9 cellular contexts compared by ENCODE assay signal in the genomic region with DNA sequence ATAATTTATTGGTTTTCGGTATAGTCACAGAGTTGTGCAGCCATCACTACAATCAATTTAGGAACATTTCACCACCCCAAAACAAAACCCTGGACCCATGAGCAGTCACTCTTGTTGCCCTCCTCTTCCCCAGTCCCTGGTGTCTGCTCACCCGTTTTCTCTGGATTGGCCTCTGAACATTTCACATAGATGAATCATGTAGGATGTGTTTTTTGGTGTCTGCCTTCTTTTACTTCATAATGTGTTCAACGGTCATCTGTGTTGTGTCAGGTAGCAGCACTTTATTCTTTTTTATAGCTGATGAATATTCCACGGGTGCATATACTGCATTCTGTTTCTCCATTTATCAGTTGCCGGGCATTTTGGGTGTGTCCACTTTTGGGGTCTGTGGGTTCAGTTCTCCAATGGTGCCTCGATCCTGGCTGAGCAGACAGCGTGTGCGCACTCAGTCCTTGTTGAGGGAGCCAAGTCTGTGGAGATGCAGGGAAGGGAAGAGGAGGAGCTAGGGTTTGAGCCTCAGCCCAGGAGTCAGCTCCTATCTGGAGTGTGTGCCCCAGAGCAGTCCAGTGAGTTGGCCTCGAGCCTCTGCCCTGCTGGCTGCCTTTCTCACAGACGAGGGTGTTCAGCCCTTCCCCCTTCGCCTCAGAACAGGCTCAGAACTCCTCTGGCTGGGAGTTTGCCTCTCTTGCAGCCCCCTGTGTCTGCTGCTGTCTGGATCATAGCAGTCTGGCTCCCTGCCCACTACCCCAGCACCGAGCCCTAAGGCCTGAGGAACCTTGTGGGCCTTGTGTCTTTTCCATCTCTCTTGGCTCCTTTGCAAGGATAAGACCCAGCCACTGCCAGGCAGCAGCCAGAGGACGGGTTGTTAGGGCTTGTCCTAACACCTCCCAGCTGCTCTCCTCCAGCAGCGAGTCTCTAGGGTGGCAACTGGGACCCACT. TPM values are rescaled to one million over a fixed set of nuclear protein-coding genes. Genes with fewer than 3 reads are reported as not detected.
DNase-seq lines count a peak whose midpoint lies in the region; ATAC-seq, FAIRE-seq and TF ChIP-seq lines count a peak whose summit lies in the region.
"Had no signal": no experiment of that assay in that cellular context is flagged by ENCODE, and none has a peak within 500 bp of the region (broad histone marks: within the 10 kb centered on the region; RNA-seq: fewer than 3 reads in every experiment).

No MANE protein-coding gene starts in this region.

- no peaks in the 10 kb centered on the region for H3K9me2 ChIP-seq in hepatocyte (replicated peaks; ENCODE audit: insufficient read depth)

- H3K79me2 ChIP-seq in hepatocyte (peaks cover 65% of the 10 kb centered on the region), smooth muscle cell (ENCODE audit: low read depth) (peaks cover 57% of the 10 kb centered on the region)

- peaks cover 11% of the 10 kb centered on the region for H3K27me3 ChIP-seq in HUES64 (ENCODE audit: insufficient read depth, low read length)
- no peaks in the 10 kb centered on the region for H3K27me3 ChIP-seq in hepatocyte
- H3K27me3 ChIP-seq in smooth muscle cell (ENCODE audit: low read depth) = no peaks in the 10 kb centered on the region
- H3K27me3 ChIP-seq in WERI-Rb-1 (ENCODE audit: insufficient read depth, low read depth, severe bottlenecking) = no peaks in the 10 kb centered on the region

- H3K27ac ChIP-seq in HUES64 (ENCODE audit: low read depth, low read length) = peak overlapping the region; percentile 41; the same call in 1 of the 2 replicates
- peak overlapping the region; percentile 99 for H3K27ac ChIP-seq in hepatocyte
- H3K27ac ChIP-seq in smooth muscle cell (ENCODE audit: low read depth) = peak overlapping the region; percentile 87
- H3K27ac ChIP-seq in WERI-Rb-1 = no peak overlapping the region

- WGBS in HUES64 = 93% methylated on average over 14 of the region's 14 CpGs
- 64% methylated on average over 14 of the region's 14 CpGs for WGBS in hepatocyte (ENCODE audit: low lambda C conversion rate, missing lambda C conversion rate)
- 39% methylated on average over 14 of the region's 14 CpGs for WGBS in smooth muscle cell (ENCODE audit: low lambda C conversion rate)

- no peak for FAIRE-seq in urothelium cell line (lab: Jason Lieb, UNC)
- FAIRE-seq: TTC549 had no signal

- H4K20me1 ChIP-seq in hepatocyte (ENCODE audit: insufficient read depth, poor library complexity, severe bottlenecking) (peaks cover 6% of the 10 kb centered on the region), smooth muscle cell (ENCODE audit: low read depth) (peaks cover 19% of the 10 kb centered on the region)

- no peak for ATAC-seq in HG02571 (IDR thresholded peaks at IDR 0.05; ENCODE audit: unreplicated experiment)

- H3K9ac ChIP-seq in HUES64 (ENCODE audit: low read depth, low read length) (peak overlapping the region; percentile 36), smooth muscle cell (ENCODE audit: low read depth) (peak overlapping the region; percentile 56)

- H3K4me3 ChIP-seq in HUES64 (ENCODE audit: low read length) = no peak overlapping the region
- H3K4me3 ChIP-seq in hepatocyte = no peak overlapping the region
- H3K4me3 ChIP-seq in smooth muscle cell = peak overlapping the region; percentile 5
- no peak overlapping the region for H3K4me3 ChIP-seq in WERI-Rb-1 (ENCODE audit: low read depth, low read length)

- peaks cover 34% of the 10 kb centered on the region for H3F3A ChIP-seq in smooth muscle cell (ENCODE audit: low read depth)

- H3K9me3 ChIP-seq in HUES64 (ENCODE audit: insufficient read depth, low read depth, low read length) (no peaks in the 10 kb centered on the region), hepatocyte (ENCODE audit: low read depth) (no peaks in the 10 kb centered on the region), smooth muscle cell (replicated peaks; ENCODE audit: low read depth) (no peaks in the 10 kb centered on the region), WERI-Rb-1 (ENCODE audit: severe bottlenecking) (peaks cover 3% of the 10 kb centered on the region)

- peak overlapping the region; percentile 88 for H3K4me2 ChIP-seq in hepatocyte
- H3K4me2 ChIP-seq in smooth muscle cell = peak overlapping the region; percentile 97

- H2AFZ ChIP-seq in hepatocyte = no peak overlapping the region
- no peak overlapping the region for H2AFZ ChIP-seq in smooth muscle cell (ENCODE audit: low read depth)

- TF ChIP-seq CTCF in hepatocyte (IDR thresholded peaks at IDR 0.05; ENCODE audit: poor library complexity) (no peak), smooth muscle cell (IDR thresholded peaks at IDR 0.05; ENCODE audit: borderline replicate concordance, insufficient read depth, poor library complexity, severe bottlenecking) (no peak), WERI-Rb-1 (IDR thresholded peaks at IDR 0.05; ENCODE audit: low read depth, low read length) (no peak)

- peaks cover 21% of the 10 kb centered on the region for H3K4me1 ChIP-seq in HUES64 (ENCODE audit: insufficient read depth, low read length)
- peaks cover 45% of the 10 kb centered on the region for H3K4me1 ChIP-seq in hepatocyte (ENCODE audit: insufficient read depth)
- peaks cover 25% of the 10 kb centered on the region for H3K4me1 ChIP-seq in smooth muscle cell (ENCODE audit: low read depth)

- H3K36me3 ChIP-seq in HUES64 (ENCODE audit: insufficient read depth, low read length) (peaks cover 58% of the 10 kb centered on the region), hepatocyte (replicated peaks; ENCODE audit: insufficient read depth, low read depth) (no peaks in the 10 kb centered on the region), smooth muscle cell (ENCODE audit: low read depth) (peaks cover 17% of the 10 kb centered on the region), WERI-Rb-1 (peaks cover 60% of the 10 kb centered on the region)

- DNase-seq in anterior cingulate cortex (lab: John Stamatoyannopoulos, UW) (peak in 38 of 58 donors; percentile 15 to 68 (median 54)), hepatocyte (ENCODE audit: low spot score) (peak; percentile 57), smooth muscle cell (lab: John Stamatoyannopoulos, UW; ENCODE audit: unreplicated experiment) (peak; percentile 19), WERI-Rb-1 (no peak), urothelium cell line (ENCODE audit: low spot score) (no peak), NCI-H82 (lab: John Stamatoyannopoulos, UW) (no peak)

RNA-seq across cellular contexts. Expression of a gene that starts 18.0 kb away (rescaled TPM):
- polyA plus RNA-seq in HUES64 (2013, experiment 1 of 2) = 14.8 TPM
- polyA plus RNA-seq in HUES64 (2013, experiment 2 of 2) = 16.2 TPM
- 5.1 and 6.2 TPM in 2 replicates for total RNA-seq in hepatocyte
- polyA plus RNA-seq in hepatocyte = 10.2 and 12.4 TPM in 2 replicates
- total RNA-seq in smooth muscle cell = 4.2 and 5.8 TPM in 2 replicates
- polyA plus RNA-seq in smooth muscle cell = 7.9 and 8.8 TPM in 2 replicates

Comparison
In these comparisons a context has a peak if more than half of its experiments do, and no peak if none do; other contexts are left out.
1. DNase-seq: peak in anterior cingulate cortex (38 of 58), hepatocyte (single experiment) and smooth muscle cell (single experiment); none in WERI-Rb-1 (single experiment), urothelium cell line (single experiment) and NCI-H82 (single experiment).